ENCODE assay signal across 1 cellular context in genomic region chr9:91824151-91824550, GRCh38.
TF ChIP-seq lines count a peak whose summit lies in the region.

No MANE protein-coding gene starts in this region.

TF ChIP-seq in H1, 55 proteins besides CTCF, POLR2A, EP300 and RAD21:
- TF ChIP-seq MAFK (IDR thresholded peaks at IDR 0.05; ENCODE audit: low read depth, low read length) (no peak), TAF7 (optimal IDR thresholded peaks at IDR 0.05; ENCODE audit: borderline replicate concordance, low read depth, low read length) (no peak), PHF8 (conservative IDR thresholded peaks at IDR 0.05; ENCODE audit: low read depth, low read length) (no peak)
